Comparison of ENCODE assay signal across 18 cellular contexts in genomic region chr6:15989397-15989796, GRCh38.
DNase-seq lines count a peak whose midpoint lies in the region; ATAC-seq and TF ChIP-seq lines count a peak whose summit lies in the region.
"Had no signal": no experiment of that assay in that cellular context is flagged by ENCODE, and none has a peak within 500 bp of the region (broad histone marks: within the 10 kb centered on the region; RNA-seq: fewer than 3 reads in every experiment).

No MANE protein-coding gene starts in this region.

- H3K27ac Mint-ChIP-seq in activated naive CD8-positive, alpha-beta T cell treated with anti-CD3 and anti-CD28 coated beads, Interleukin-2, amount 50 U/mL, for 24 hours, result no peak overlapping the region
- H3K27ac Mint-ChIP-seq in activated naive CD8-positive, alpha-beta T cell treated with anti-CD3 and anti-CD28 coated beads for 36 hours, result no peak overlapping the region
- peak overlapping the region; percentile 29 for H3K27ac Mint-ChIP-seq in stimulated activated naive CD8-positive, alpha-beta T cell treated with anti-CD3 and anti-CD28 coated beads, Interleukin-15, Interleukin-2, amounts not matched to agents 100 ng/mL and 50 ng/mL, for 24 hours

- H3K27me3 ChIP-seq in foreskin keratinocyte, result no peaks in the 10 kb centered on the region
- H3K27me3 ChIP-seq: ascending aorta, esophagus muscularis mucosa, hepatocyte, SJSA1, uterus had no signal

- H3K9me3 Mint-ChIP-seq in activated naive CD8-positive, alpha-beta T cell treated with anti-CD3 and anti-CD28 coated beads, Interleukin-2, amount 50 U/mL, for 24 hours, result no peaks in the 10 kb centered on the region
- H3K9me3 Mint-ChIP-seq in activated naive CD8-positive, alpha-beta T cell treated with anti-CD3 and anti-CD28 coated beads for 36 hours, result no peaks in the 10 kb centered on the region
- H3K9me3 Mint-ChIP-seq in stimulated activated naive CD8-positive, alpha-beta T cell treated with anti-CD3 and anti-CD28 coated beads, Interleukin-15, Interleukin-2, amounts not matched to agents 100 ng/mL and 50 ng/mL, for 24 hours, result no peaks in the 10 kb centered on the region
- H3K9me3 Mint-ChIP-seq: naive B cell had no signal

- no peaks in the 10 kb centered on the region for H3K36me3 Mint-ChIP-seq in activated naive CD8-positive, alpha-beta T cell treated with anti-CD3 and anti-CD28 coated beads, Interleukin-2, amount 50 U/mL, for 24 hours (ENCODE audit: low read depth)
- no peaks in the 10 kb centered on the region for H3K36me3 Mint-ChIP-seq in activated naive CD8-positive, alpha-beta T cell treated with anti-CD3 and anti-CD28 coated beads for 36 hours
- no peaks in the 10 kb centered on the region for H3K36me3 Mint-ChIP-seq in stimulated activated naive CD8-positive, alpha-beta T cell treated with anti-CD3 and anti-CD28 coated beads, Interleukin-15, Interleukin-2, amounts not matched to agents 100 ng/mL and 50 ng/mL, for 24 hours (ENCODE audit: low read depth)
- H3K36me3 Mint-ChIP-seq: naive B cell had no signal

- intact Hi-C loops in left ventricle myocardium superior (cut with micrococcal nuclease), result no loop called here

- no peak for TF ChIP-seq CTCF in foreskin keratinocyte (conservative IDR thresholded peaks at IDR 0.05)

- ATAC-seq in activated naive CD8-positive, alpha-beta T cell treated with anti-CD3 and anti-CD28 coated beads, Interleukin-2, amount 50 U/mL, for 24 hours, result peak; percentile 75
- ATAC-seq in GM21515 (IDR thresholded peaks at IDR 0.05; ENCODE audit: unreplicated experiment) (peak; percentile 61), HG03135 (IDR thresholded peaks at IDR 0.05; ENCODE audit: unreplicated experiment) (peak; percentile 57), foreskin keratinocyte (no peak), left ventricle myocardium superior (no peak)

- peaks cover 20% of the 10 kb centered on the region for H3K4me1 Mint-ChIP-seq in activated naive CD8-positive, alpha-beta T cell treated with anti-CD3 and anti-CD28 coated beads, Interleukin-2, amount 50 U/mL, for 24 hours
- H3K4me1 Mint-ChIP-seq in activated naive CD8-positive, alpha-beta T cell treated with anti-CD3 and anti-CD28 coated beads for 36 hours, result peaks cover 7% of the 10 kb centered on the region
- H3K4me1 Mint-ChIP-seq in stimulated activated naive CD8-positive, alpha-beta T cell treated with anti-CD3 and anti-CD28 coated beads, Interleukin-15, Interleukin-2, amounts not matched to agents 100 ng/mL and 50 ng/mL, for 24 hours (ENCODE audit: low read depth), result peaks cover 18% of the 10 kb centered on the region

- no peaks in the 10 kb centered on the region for H3K4me1 ChIP-seq in foreskin keratinocyte
- H3K4me1 ChIP-seq: ascending aorta, SJSA1, uterus had no signal

- no peaks in the 10 kb centered on the region for H3K27me3 Mint-ChIP-seq in activated naive CD8-positive, alpha-beta T cell treated with anti-CD3 and anti-CD28 coated beads, Interleukin-2, amount 50 U/mL, for 24 hours
- no peaks in the 10 kb centered on the region for H3K27me3 Mint-ChIP-seq in activated naive CD8-positive, alpha-beta T cell treated with anti-CD3 and anti-CD28 coated beads for 36 hours
- peaks cover 5% of the 10 kb centered on the region for H3K27me3 Mint-ChIP-seq in stimulated activated naive CD8-positive, alpha-beta T cell treated with anti-CD3 and anti-CD28 coated beads, Interleukin-15, Interleukin-2, amounts not matched to agents 100 ng/mL and 50 ng/mL, for 24 hours
- H3K27me3 Mint-ChIP-seq: naive B cell had no signal

- no peak overlapping the region for H3K27ac ChIP-seq in foreskin keratinocyte
- H3K27ac ChIP-seq: ascending aorta, esophagus muscularis mucosa, hepatocyte, SJSA1, uterus, VCaP had no signal

- DNase-seq in activated naive CD8-positive, alpha-beta T cell treated with anti-CD3 and anti-CD28 coated beads, Interleukin-2, amount 50 U/mL, for 24 hours, result no peak
- DNase-seq in activated naive CD8-positive, alpha-beta T cell treated with anti-CD3 and anti-CD28 coated beads for 36 hours, result no peak
- DNase-seq in NOMO-1 (lab: John Stamatoyannopoulos, UW; ENCODE audit: unreplicated experiment in 2 of 2), result no peak
- DNase-seq in foreskin keratinocyte, result no peak
- no peak for DNase-seq in left ventricle myocardium superior
- DNase-seq: activated T-cell treated with anti-CD3 and anti-CD28 coated beads, Interleukin-2, amount 50 U/mL, for 1 hour; Calu3; left colon; naive B cell; uterus had no signal

- H3K4me3 Mint-ChIP-seq in activated naive CD8-positive, alpha-beta T cell treated with anti-CD3 and anti-CD28 coated beads, Interleukin-2, amount 50 U/mL, for 24 hours, result no peak overlapping the region
- H3K4me3 Mint-ChIP-seq in activated naive CD8-positive, alpha-beta T cell treated with anti-CD3 and anti-CD28 coated beads for 36 hours, result no peak overlapping the region
- no peak overlapping the region for H3K4me3 Mint-ChIP-seq in stimulated activated naive CD8-positive, alpha-beta T cell treated with anti-CD3 and anti-CD28 coated beads, Interleukin-15, Interleukin-2, amounts not matched to agents 100 ng/mL and 50 ng/mL, for 24 hours
- H3K4me3 Mint-ChIP-seq: naive B cell had no signal

Comparison
In these comparisons a context has a peak if more than half of its experiments do, and no peak if none do; other contexts are left out.
1. ATAC-seq: peak in activated naive CD8-positive, alpha-beta T cell treated with anti-CD3 and anti-CD28 coated beads, Interleukin-2, amount 50 U/mL, for 24 hours (single experiment), GM21515 (single experiment) and HG03135 (single experiment); none in foreskin keratinocyte (single experiment) and left ventricle myocardium superior (single experiment).